Comparison of ENCODE assay signal across 1 cellular context in the genomic region with DNA sequence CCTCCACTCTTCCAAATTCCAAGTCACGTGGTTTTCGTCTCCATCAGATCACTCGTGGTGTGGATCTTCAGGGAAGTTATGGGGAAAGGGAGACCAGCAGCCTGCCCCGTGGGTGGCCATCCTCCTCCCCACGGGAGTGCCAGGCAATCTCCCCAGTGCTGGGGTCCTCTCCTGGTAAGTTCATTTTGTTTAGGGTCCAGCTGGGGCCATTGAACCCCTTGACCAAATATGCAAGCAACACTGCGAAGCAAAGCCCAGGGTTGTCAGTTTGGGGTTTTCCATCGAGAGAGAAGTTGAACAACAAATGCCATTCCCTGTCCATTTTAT.
TF ChIP-seq lines count a peak whose summit lies in the region.

No MANE protein-coding gene starts in this region.

TF ChIP-seq in GM23338, 12 proteins besides CTCF, POLR2A, EP300 and RAD21 (continued from another document):
- TF ChIP-seq, protein P1, sequence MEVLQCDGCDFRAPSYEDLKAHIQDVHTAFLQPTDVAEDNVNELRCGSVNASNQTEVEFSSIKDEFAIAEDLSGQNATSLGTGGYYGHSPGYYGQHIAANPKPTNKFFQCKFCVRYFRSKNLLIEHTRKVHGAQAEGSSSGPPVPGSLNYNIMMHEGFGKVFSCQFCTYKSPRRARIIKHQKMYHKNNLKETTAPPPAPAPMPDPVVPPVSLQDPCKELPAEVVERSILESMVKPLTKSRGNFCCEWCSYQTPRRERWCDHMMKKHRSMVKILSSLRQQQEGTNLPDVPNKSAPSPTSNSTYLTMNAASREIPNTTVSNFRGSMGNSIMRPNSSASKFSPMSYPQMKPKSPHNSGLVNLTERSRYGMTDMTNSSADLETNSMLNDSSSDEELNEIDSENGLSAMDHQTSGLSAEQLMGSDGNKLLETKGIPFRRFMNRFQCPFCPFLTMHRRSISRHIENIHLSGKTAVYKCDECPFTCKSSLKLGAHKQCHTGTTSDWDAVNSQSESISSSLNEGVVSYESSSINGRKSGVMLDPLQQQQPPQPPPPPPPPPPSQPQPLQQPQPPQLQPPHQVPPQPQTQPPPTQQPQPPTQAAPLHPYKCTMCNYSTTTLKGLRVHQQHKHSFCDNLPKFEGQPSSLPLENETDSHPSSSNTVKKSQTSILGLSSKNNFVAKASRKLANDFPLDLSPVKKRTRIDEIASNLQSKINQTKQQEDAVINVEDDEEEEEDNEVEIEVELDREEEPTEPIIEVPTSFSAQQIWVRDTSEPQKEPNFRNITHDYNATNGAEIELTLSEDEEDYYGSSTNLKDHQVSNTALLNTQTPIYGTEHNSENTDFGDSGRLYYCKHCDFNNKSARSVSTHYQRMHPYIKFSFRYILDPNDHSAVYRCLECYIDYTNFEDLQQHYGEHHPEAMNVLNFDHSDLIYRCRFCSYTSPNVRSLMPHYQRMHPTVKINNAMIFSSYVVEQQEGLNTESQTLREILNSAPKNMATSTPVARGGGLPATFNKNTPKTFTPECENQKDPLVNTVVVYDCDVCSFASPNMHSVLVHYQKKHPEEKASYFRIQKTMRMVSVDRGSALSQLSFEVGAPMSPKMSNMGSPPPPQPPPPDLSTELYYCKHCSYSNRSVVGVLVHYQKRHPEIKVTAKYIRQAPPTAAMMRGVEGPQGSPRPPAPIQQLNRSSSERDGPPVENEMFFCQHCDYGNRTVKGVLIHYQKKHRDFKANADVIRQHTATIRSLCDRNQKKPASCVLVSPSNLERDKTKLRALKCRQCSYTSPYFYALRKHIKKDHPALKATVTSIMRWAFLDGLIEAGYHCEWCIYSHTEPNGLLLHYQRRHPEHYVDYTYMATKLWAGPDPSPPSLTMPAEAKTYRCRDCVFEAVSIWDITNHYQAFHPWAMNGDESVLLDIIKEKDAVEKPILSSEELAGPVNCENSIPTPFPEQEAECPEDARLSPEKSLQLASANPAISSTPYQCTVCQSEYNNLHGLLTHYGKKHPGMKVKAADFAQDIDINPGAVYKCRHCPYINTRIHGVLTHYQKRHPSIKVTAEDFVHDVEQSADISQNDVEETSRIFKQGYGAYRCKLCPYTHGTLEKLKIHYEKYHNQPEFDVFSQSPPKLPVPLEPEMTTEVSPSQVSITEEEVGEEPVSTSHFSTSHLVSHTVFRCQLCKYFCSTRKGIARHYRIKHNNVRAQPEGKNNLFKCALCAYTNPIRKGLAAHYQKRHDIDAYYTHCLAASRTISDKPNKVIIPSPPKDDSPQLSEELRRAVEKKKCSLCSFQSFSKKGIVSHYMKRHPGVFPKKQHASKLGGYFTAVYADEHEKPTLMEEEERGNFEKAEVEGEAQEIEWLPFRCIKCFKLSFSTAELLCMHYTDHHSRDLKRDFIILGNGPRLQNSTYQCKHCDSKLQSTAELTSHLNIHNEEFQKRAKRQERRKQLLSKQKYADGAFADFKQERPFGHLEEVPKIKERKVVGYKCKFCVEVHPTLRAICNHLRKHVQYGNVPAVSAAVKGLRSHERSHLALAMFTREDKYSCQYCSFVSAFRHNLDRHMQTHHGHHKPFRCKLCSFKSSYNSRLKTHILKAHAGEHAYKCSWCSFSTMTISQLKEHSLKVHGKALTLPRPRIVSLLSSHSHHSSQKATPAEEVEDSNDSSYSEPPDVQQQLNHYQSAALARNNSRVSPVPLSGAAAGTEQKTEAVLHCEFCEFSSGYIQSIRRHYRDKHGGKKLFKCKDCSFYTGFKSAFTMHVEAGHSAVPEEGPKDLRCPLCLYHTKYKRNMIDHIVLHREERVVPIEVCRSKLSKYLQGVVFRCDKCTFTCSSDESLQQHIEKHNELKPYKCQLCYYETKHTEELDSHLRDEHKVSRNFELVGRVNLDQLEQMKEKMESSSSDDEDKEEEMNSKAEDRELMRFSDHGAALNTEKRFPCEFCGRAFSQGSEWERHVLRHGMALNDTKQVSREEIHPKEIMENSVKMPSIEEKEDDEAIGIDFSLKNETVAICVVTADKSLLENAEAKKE (CRISPR knock-in tag; IDR thresholded peaks at IDR 0.05), result no peak
- TF ChIP-seq EZH2phosphoT487 (IDR thresholded peaks at IDR 0.05; ENCODE audit: unreplicated experiment) (no peak), STAT1 (IDR thresholded peaks at IDR 0.05; ENCODE audit: unreplicated experiment) (no peak), ZNF331 (CRISPR knock-in tag; IDR thresholded peaks at IDR 0.05; ENCODE audit: low read depth) (no peak), NANOG (IDR thresholded peaks at IDR 0.05; ENCODE audit: borderline replicate concordance) (no peak), EZH2 (IDR thresholded peaks at IDR 0.05; ENCODE audit: low read depth, unreplicated experiment) (no peak), POLR2AphosphoS5 (IDR thresholded peaks at IDR 0.05; ENCODE audit: low read depth) (no peak)
- TF ChIP-seq, protein P2, sequence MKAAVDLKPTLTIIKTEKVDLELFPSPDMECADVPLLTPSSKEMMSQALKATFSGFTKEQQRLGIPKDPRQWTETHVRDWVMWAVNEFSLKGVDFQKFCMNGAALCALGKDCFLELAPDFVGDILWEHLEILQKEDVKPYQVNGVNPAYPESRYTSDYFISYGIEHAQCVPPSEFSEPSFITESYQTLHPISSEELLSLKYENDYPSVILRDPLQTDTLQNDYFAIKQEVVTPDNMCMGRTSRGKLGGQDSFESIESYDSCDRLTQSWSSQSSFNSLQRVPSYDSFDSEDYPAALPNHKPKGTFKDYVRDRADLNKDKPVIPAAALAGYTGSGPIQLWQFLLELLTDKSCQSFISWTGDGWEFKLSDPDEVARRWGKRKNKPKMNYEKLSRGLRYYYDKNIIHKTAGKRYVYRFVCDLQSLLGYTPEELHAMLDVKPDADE (IDR thresholded peaks at IDR 0.05), result no peak
